In genomic region chr13:40102854-40103253, GRCh38 we compare ENCODE assay signal across 9 cellular contexts.
DNase-seq lines count a peak whose midpoint lies in the region; ATAC-seq, FAIRE-seq and TF ChIP-seq lines count a peak whose summit lies in the region.
"Had no signal": no experiment of that assay in that cellular context is flagged by ENCODE, and none has a peak within 500 bp of the region (broad histone marks: within the 10 kb centered on the region; RNA-seq: fewer than 3 reads in every experiment).

No MANE protein-coding gene starts in this region.

- peaks cover 3% of the 10 kb centered on the region for H3K9me3 Mint-ChIP-seq in activated naive CD8-positive, alpha-beta T cell (ENCODE audit: low read depth)
- peaks cover 12% of the 10 kb centered on the region; the same call in 2 of the 3 replicates for H3K9me3 Mint-ChIP-seq in GM23338

- POLR2A ChIA-PET in A549 (lab: Yijun Ruan, JAX), result no interaction called here

- DNase-seq in A549 (ENCODE audit: low read depth in 1 of 2, low spot score in 1 of 2), result peak; percentile 5 to 59
- DNase-seq in RPMI7951 (ENCODE audit: low read depth), result peak; percentile 53
- DNase-seq in nucleus accumbens (lab: John Stamatoyannopoulos, UW), result peak in 39 of 56 donors; percentile 8 to 88 (median 49)
- no peak for DNase-seq in SKM-1 (lab: John Stamatoyannopoulos, UW; ENCODE audit: unreplicated experiment)
- DNase-seq in hepatic stellate cell (ENCODE audit: low spot score), result no peak
- DNase-seq in Right ventricle myocardium inferior (ENCODE audit: missing footprints), result no peak
- no peak for DNase-seq in GM23338 (ENCODE audit: low spot score)

- TF ChIP-seq CTCF in A549 (IDR thresholded peaks at IDR 0.05) (no peak), GM23338 (conservative IDR thresholded peaks at IDR 0.05; ENCODE audit: low read depth in 2 of 2) (no peak)

- peak overlapping the region; percentile 73 for H3K4me3 Mint-ChIP-seq in activated naive CD8-positive, alpha-beta T cell
- H3K4me3 Mint-ChIP-seq in GM23338, result no peak overlapping the region
- H3K4me3 Mint-ChIP-seq: CD8-positive, alpha-beta memory T cell had no signal

- WGBS in A549 (ENCODE audit: missing lambda C conversion rate), result 100% methylated on average over 1 of the region's 9 CpGs

- no peak overlapping the region for H3K4me3 ChIP-seq in A549
- no peak overlapping the region for H3K4me3 ChIP-seq in GM23338

- intact Hi-C loops in Right ventricle myocardium inferior (cut with DNase I), result no loop called here

- TF ChIP-seq RAD21 in A549 (conservative IDR thresholded peaks at IDR 0.05 in 1 of 2, IDR thresholded peaks at IDR 0.05 in 1 of 2), result no peak

- TF ChIP-seq POLR2A in A549 (IDR thresholded peaks at IDR 0.05; ENCODE audit: low read length), result no peak

- H3K4me1 ChIP-seq in A549 (peaks cover 10% of the 10 kb centered on the region; the same call in 1 of the 3 replicates), GM23338 (ENCODE audit: insufficient read depth) (no peaks in the 10 kb centered on the region)

- no peak overlapping the region for H2AFZ ChIP-seq in GM23338

- ATAC-seq in A549, result peak; percentile 85 to 86
- ATAC-seq in Right ventricle myocardium inferior, result no peak
- no peak; the same call in 1 of the 3 replicates for ATAC-seq in GM23338

- TF ChIP-seq EP300 in A549 (IDR thresholded peaks at IDR 0.05), result no peak

- H3K27ac ChIP-seq in A549 (peak overlapping the region; percentile 44 to 72; a peak in 4 of 6 replicates), GM23338 (ENCODE audit: low read depth) (no peak overlapping the region)

- H3K79me2 ChIP-seq in GM23338 (replicated peaks; ENCODE audit: insufficient read depth), result no peaks in the 10 kb centered on the region

- H4K20me1 ChIP-seq in GM23338 (replicated peaks; ENCODE audit: insufficient read depth), result no peaks in the 10 kb centered on the region

- no peaks in the 10 kb centered on the region for H3K27me3 ChIP-seq in GM23338 (ENCODE audit: insufficient read depth)

- H3K27me3 Mint-ChIP-seq in activated naive CD8-positive, alpha-beta T cell, result no peaks in the 10 kb centered on the region
- no peaks in the 10 kb centered on the region for H3K27me3 Mint-ChIP-seq in GM23338 (ENCODE audit: insufficient read depth, low read depth, poor library complexity)

- H3K27ac Mint-ChIP-seq in activated naive CD8-positive, alpha-beta T cell, result peak overlapping the region; percentile 95
- no peak overlapping the region for H3K27ac Mint-ChIP-seq in GM23338
- H3K27ac Mint-ChIP-seq: CD8-positive, alpha-beta memory T cell had no signal

- 0 out of 2 replicates have a peak, but pooled peaks cover 4% of the 10 kb centered on the region for H3K9me2 ChIP-seq in GM23338 (ENCODE audit: insufficient read depth)

- peaks cover 31% of the 10 kb centered on the region for H3K4me1 Mint-ChIP-seq in activated naive CD8-positive, alpha-beta T cell (ENCODE audit: low read depth)
- no peaks in the 10 kb centered on the region for H3K4me1 Mint-ChIP-seq in GM23338

- peaks cover 4% of the 10 kb centered on the region for H3K36me3 Mint-ChIP-seq in activated naive CD8-positive, alpha-beta T cell
- H3K36me3 Mint-ChIP-seq in GM23338 (ENCODE audit: low read depth), result peaks cover 8% of the 10 kb centered on the region

- no peaks in the 10 kb centered on the region for H3K36me3 ChIP-seq in GM23338 (ENCODE audit: insufficient read depth)

- H3F3A ChIP-seq in GM23338 (replicated peaks; ENCODE audit: low read depth), result no peaks in the 10 kb centered on the region

- CTCF ChIA-PET in A549 (lab: Yijun Ruan, JAX), result no interaction called here

- no peak for FAIRE-seq in A549 (lab: Jason Lieb, UNC)

- H3K4me2 ChIP-seq in A549, result peak overlapping the region; percentile 7; the same call in 1 of the 3 replicates
- H3K4me2 ChIP-seq in GM23338, result no peak overlapping the region

- H3K9me3 ChIP-seq in A549, result peaks cover 7% of the 10 kb centered on the region; the same call in 1 of the 3 replicates

TF ChIP-seq in A549, 52 proteins besides CTCF, POLR2A, EP300 and RAD21:
- TF ChIP-seq ZFP36 (IDR thresholded peaks at IDR 0.05; ENCODE audit: borderline replicate concordance, partially characterized antibody), result no peak
- TF ChIP-seq MAFK (IDR thresholded peaks at IDR 0.05; ENCODE audit: partially characterized antibody), result no peak
- TF ChIP-seq FOSL2 (IDR thresholded peaks at IDR 0.05), result no peak
- peak; percentile 18; the same call in 1 of the 2 replicates for TF ChIP-seq FOSL2 (CRISPR knock-in tag; IDR thresholded peaks at IDR 0.05)

TF ChIP-seq in GM23338, 12 proteins besides CTCF, POLR2A, EP300 and RAD21 (continues in another document):
- no peak for TF ChIP-seq NANOG (IDR thresholded peaks at IDR 0.05; ENCODE audit: borderline replicate concordance)
- no peak for TF ChIP-seq ZNF114 (CRISPR knock-in tag; IDR thresholded peaks at IDR 0.05)
- TF ChIP-seq ZNF331 (CRISPR knock-in tag; IDR thresholded peaks at IDR 0.05; ENCODE audit: low read depth), result no peak
- TF ChIP-seq ZNF462 (CRISPR knock-in tag; IDR thresholded peaks at IDR 0.05), result no peak

Comparison
In these comparisons a context has a peak if more than half of its experiments do, and no peak if none do; other contexts are left out.
1. ATAC-seq: peak in A549 (2 of 2); none in Right ventricle myocardium inferior (single experiment) and GM23338 (single experiment).
2. DNase-seq: peak in A549 (2 of 2), RPMI7951 (single experiment) and nucleus accumbens (39 of 56); none in SKM-1 (single experiment), hepatic stellate cell (single experiment), Right ventricle myocardium inferior (single experiment) and GM23338 (single experiment).